In genomic region chr2:165535443-165535842, GRCh38 we compare ENCODE assay signal across 23 cellular contexts.
"Had no signal": no experiment of that assay in that cellular context is flagged by ENCODE, and none has a peak within 500 bp of the region (broad histone marks: within the 10 kb centered on the region; RNA-seq: fewer than 3 reads in every experiment).

No MANE protein-coding gene starts in this region.

- DNase-seq: activated CD4-positive, alpha-beta memory T cell treated with anti-CD3 and anti-CD28 coated beads, Interleukin-2, amount 10 ng/mL, durations not matched to agents 7 days and 5 days; activated CD4-positive, alpha-beta T cell treated with anti-CD3 and anti-CD28 coated beads for 36 hours; activated CD4-positive, alpha-beta T cell treated with anti-CD3 and anti-CD28 coated beads, Interleukin-2, amount 50 U/mL, for 1 hour; activated gamma-delta T cell; activated naive CD4-positive, alpha-beta T cell treated with anti-CD3 and anti-CD28 coated beads for 36 hours; activated T-cell treated with anti-CD3 and anti-CD28 coated beads for 4 hours; activated T-cell treated with anti-CD3 and anti-CD28 coated beads, Interleukin-2, amount 50 U/mL, for 48 hours; amygdala; brain microvascular endothelial cell; Kasumi-1; NCI-H1105 treated with DMSO at 0.1 percent for 48 hours; NCI-H1436 treated with DMSO at 0.1 percent for 48 hours; NCI-H187; NCI-H2081; NCI-H510A treated with DMSO at 0.1 percent for 48 hours; NCI-H69; PC-9; SHP77 treated with DMSO at 0.1 percent for 48 hours; T-helper 1 cell had no signal

- H3K27ac Mint-ChIP-seq: activated CD4-positive, alpha-beta memory T cell treated with anti-CD3 and anti-CD28 coated beads, Interleukin-2, amount 10 ng/mL, durations not matched to agents 7 days and 5 days; activated CD4-positive, alpha-beta T cell treated with anti-CD3 and anti-CD28 coated beads for 36 hours; activated naive CD4-positive, alpha-beta T cell treated with anti-CD3 and anti-CD28 coated beads for 36 hours; activated naive CD8-positive, alpha-beta T cell; activated T-helper 17 cell treated with anti-CD3 and anti-CD28 coated beads, Interleukin-2, amount 50 U/mL, for 72 hours had no signal

- H3K4me3 ChIP-seq: cardiac muscle cell, PC-9 had no signal

- H3K36me3 Mint-ChIP-seq: activated naive CD8-positive, alpha-beta T cell had no signal

- FAIRE-seq: astrocyte had no signal

- H3K36me3 ChIP-seq: brain microvascular endothelial cell, cardiac muscle cell had no signal

- H3K27me3 Mint-ChIP-seq: activated CD4-positive, alpha-beta memory T cell treated with anti-CD3 and anti-CD28 coated beads, Interleukin-2, amount 10 ng/mL, durations not matched to agents 7 days and 5 days; activated naive CD8-positive, alpha-beta T cell had no signal

- H3K27me3 ChIP-seq: brain microvascular endothelial cell, cardiac muscle cell had no signal

- H3K4me1 Mint-ChIP-seq: activated CD4-positive, alpha-beta memory T cell treated with anti-CD3 and anti-CD28 coated beads, Interleukin-2, amount 10 ng/mL, durations not matched to agents 7 days and 5 days; activated CD4-positive, alpha-beta T cell treated with anti-CD3 and anti-CD28 coated beads for 36 hours; activated T-helper 17 cell treated with anti-CD3 and anti-CD28 coated beads, Interleukin-2, amount 50 U/mL, for 72 hours had no signal

- H3K27ac ChIP-seq: brain microvascular endothelial cell, cardiac muscle cell, PC-9 had no signal

- H3K9me3 Mint-ChIP-seq: activated CD4-positive, alpha-beta memory T cell treated with anti-CD3 and anti-CD28 coated beads, Interleukin-2, amount 10 ng/mL, durations not matched to agents 7 days and 5 days; activated naive CD4-positive, alpha-beta T cell treated with anti-CD3 and anti-CD28 coated beads for 36 hours had no signal

- H3K4me3 Mint-ChIP-seq: activated CD4-positive, alpha-beta memory T cell treated with anti-CD3 and anti-CD28 coated beads, Interleukin-2, amount 10 ng/mL, durations not matched to agents 7 days and 5 days; activated CD4-positive, alpha-beta T cell treated with anti-CD3 and anti-CD28 coated beads for 36 hours; activated naive CD4-positive, alpha-beta T cell treated with anti-CD3 and anti-CD28 coated beads for 36 hours; activated naive CD8-positive, alpha-beta T cell; activated T-helper 17 cell treated with anti-CD3 and anti-CD28 coated beads, Interleukin-2, amount 50 U/mL, for 72 hours had no signal
